In the genomic region with DNA sequence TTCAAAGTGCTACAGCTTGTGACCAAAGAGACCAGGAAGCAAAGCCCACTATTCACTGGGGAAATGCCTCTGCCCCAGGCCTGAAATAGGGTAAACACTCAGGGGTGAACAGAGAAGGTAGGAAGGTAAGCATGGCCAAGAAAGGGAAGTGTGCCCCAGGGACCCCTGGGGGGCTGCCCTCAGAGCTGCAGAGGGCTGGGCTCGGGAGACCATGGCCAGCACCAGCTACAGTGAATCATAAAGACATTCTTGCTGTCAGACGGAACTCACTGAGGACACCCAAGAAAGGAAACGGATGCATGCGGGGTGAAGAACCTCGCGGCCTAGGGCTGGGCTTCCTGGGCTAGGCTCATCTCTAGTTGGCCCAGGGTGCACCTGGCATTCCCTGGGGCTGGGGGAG, we compare ENCODE assay signal across 12 cellular contexts. TPM values are rescaled to one million over a fixed set of nuclear protein-coding genes. Genes with fewer than 3 reads are reported as not detected.
A peak's percentile ranks its signal among the peaks of the same experiment; 100 is the strongest.
DNase-seq lines count a peak whose midpoint lies in the region; ATAC-seq, FAIRE-seq and TF ChIP-seq lines count a peak whose summit lies in the region.
"Had no signal": no experiment of that assay in that cellular context is flagged by ENCODE, and none has a peak within 500 bp of the region (broad histone marks: within the 10 kb centered on the region; RNA-seq: fewer than 3 reads in every experiment).

No MANE protein-coding gene starts in this region.

- H3K9me3 Mint-ChIP-seq in stimulated activated effector memory CD8-positive, alpha-beta T cell treated with anti-CD3 and anti-CD28 coated beads, Interleukin-12 subunit alpha, Interleukin-12 subunit beta, amount 100 ng/mL, for 72 hours = no peaks in the 10 kb centered on the region

- no TSS peak for BruUV-seq in HepG2 (replicated peaks; lab: Mats Ljungman, UMichigan)

- DNase-seq in HCEC 1CT (peak; percentile 17), HepG2 (ENCODE audit: low spot score) (no peak), NCI-H2227 treated with DMSO at 0.1 percent for 48 hours (lab: John Stamatoyannopoulos, UW) (no peak), MG63 (no peak), SIG-M5 treated with dmso at 0.1 percent for 504 hours (lab: John Stamatoyannopoulos, UW; ENCODE audit: unreplicated experiment) (no peak)
- peak in 1 of 2 donors; percentile 59 for DNase-seq in stimulated activated effector memory CD8-positive, alpha-beta T cell treated with anti-CD3 and anti-CD28 coated beads, Interleukin-12 subunit alpha, Interleukin-12 subunit beta, amount 100 ng/mL, for 72 hours (ENCODE audit: low spot score in 2 of 2)
- DNase-seq: effector CD8-positive, alpha-beta T cell; kidney glomerular epithelial cell; NCI-H1417 treated with DMSO at 0.1 percent for 48 hours; RPMI8226 had no signal

- TF ChIP-seq RAD21 in HepG2 (CRISPR knock-in tag; IDR thresholded peaks at IDR 0.05) = no peak

- H3K27ac ChIP-seq in adipose tissue (ENCODE audit: low read depth, low read length) = peak overlapping the region; percentile 35
- H3K27ac ChIP-seq in HepG2 (ENCODE audit: extremely low read length, insufficient read depth, low read length) = no peak overlapping the region

- H3K4me3 Mint-ChIP-seq in stimulated activated effector memory CD8-positive, alpha-beta T cell treated with anti-CD3 and anti-CD28 coated beads, Interleukin-12 subunit alpha, Interleukin-12 subunit beta, amount 100 ng/mL, for 72 hours = peak overlapping the region; percentile 13

- CTCF ChIA-PET in HepG2 (lab: Yijun Ruan, JAX; ENCODE audit: low intra/inter-chr PET ratio, low total read pairs) = no interaction called here

- H3K4me3 ChIP-seq in HepG2 (replicated peaks in 1 of 3; ENCODE audit: insufficient read depth in 1 of 3, low read depth in 2 of 3, low read length in 3 of 3) (no peak overlapping the region), MG63 (no peak overlapping the region)

- FAIRE-seq in HepG2 (lab: Jason Lieb, UNC) = no peak
- FAIRE-seq: G401.6 had no signal

- H3K9ac ChIP-seq in HepG2 (ENCODE audit: insufficient read depth, low read depth, low read length) = no peak overlapping the region

- TF ChIP-seq POLR2A in HepG2 (IDR thresholded peaks at IDR 0.05; ENCODE audit: insufficient read depth in 1 of 2, low read depth in 2 of 2, low read length in 2 of 2) = no peak

- no peak overlapping the region for H3K4me2 ChIP-seq in HepG2 (ENCODE audit: low read depth, low read length)

- H3K36me3 Mint-ChIP-seq in stimulated activated effector memory CD8-positive, alpha-beta T cell treated with anti-CD3 and anti-CD28 coated beads, Interleukin-12 subunit alpha, Interleukin-12 subunit beta, amount 100 ng/mL, for 72 hours = peaks cover 95% of the 10 kb centered on the region

- intact Hi-C loops in HepG2 (cut with micrococcal nuclease; ENCODE audit: unreplicated experiment) = no loop called here

- H2AFZ ChIP-seq in HepG2 (ENCODE audit: low read length) = no peak overlapping the region

- TF ChIP-seq CTCF in HepG2 (CRISPR knock-in tag; IDR thresholded peaks at IDR 0.05) = no peak

- no peak for ATAC-seq in HepG2
- ATAC-seq in stimulated activated effector memory CD8-positive, alpha-beta T cell treated with anti-CD3 and anti-CD28 coated beads, Interleukin-12 subunit alpha, Interleukin-12 subunit beta, amount 100 ng/mL, for 72 hours = peak; percentile 1

- WGBS in adipose tissue, 3 donors = 61 to 83% (median 62%) methylated on average over 6 of the region's 6 CpGs
- WGBS in HepG2 (ENCODE audit: low lambda C conversion rate) = 100% methylated on average over 6 of the region's 6 CpGs

- H3K27ac Mint-ChIP-seq in stimulated activated effector memory CD8-positive, alpha-beta T cell treated with anti-CD3 and anti-CD28 coated beads, Interleukin-12 subunit alpha, Interleukin-12 subunit beta, amount 100 ng/mL, for 72 hours = peak overlapping the region; percentile 82

- H3K9me3 ChIP-seq in HepG2 (ENCODE audit: low read length) = no peaks in the 10 kb centered on the region
- H3K9me3 ChIP-seq in MG63 = no peaks in the 10 kb centered on the region

- in situ Hi-C loops in HepG2 (cut with HindIII; ENCODE audit: extremely low pct_ligation_motif_present, low pct_unique_long_range_greater_than_20kb) = no loop called here

- no peak for TF ChIP-seq EP300 in HepG2 (IDR thresholded peaks at IDR 0.05; ENCODE audit: low read depth in 2 of 2, low read length in 2 of 2)
- TF ChIP-seq EP300 in HepG2 (CRISPR knock-in tag; IDR thresholded peaks at IDR 0.05; ENCODE audit: borderline replicate concordance) = no peak

- POLR2A ChIA-PET in HepG2 (lab: Yijun Ruan, JAX) = no interaction called here

- no peaks in the 10 kb centered on the region for H3K79me2 ChIP-seq in HepG2 (ENCODE audit: insufficient read depth, low read length)

- H3K36me3 ChIP-seq in HepG2 (replicated peaks in 1 of 2; ENCODE audit: control insufficient read depth in 1 of 2, insufficient read depth in 2 of 2, low read length in 2 of 2) = peaks cover 14 to 25% of the 10 kb centered on the region in 2 experiments
- H3K36me3 ChIP-seq in MG63 = peaks cover 2% of the 10 kb centered on the region; the same call in 1 of the 2 replicates

- H3K4me1 ChIP-seq in HepG2 (ENCODE audit: insufficient read depth, low read length) = peaks cover 38% of the 10 kb centered on the region

- H3K27me3 ChIP-seq in HepG2 (ENCODE audit: control insufficient read depth in 1 of 2, insufficient read depth in 2 of 2, low read length in 2 of 2) = no peaks in the 10 kb centered on the region
- H3K27me3 ChIP-seq in MG63 = no peaks in the 10 kb centered on the region

- peaks cover 77% of the 10 kb centered on the region for H3K4me1 Mint-ChIP-seq in stimulated activated effector memory CD8-positive, alpha-beta T cell treated with anti-CD3 and anti-CD28 coated beads, Interleukin-12 subunit alpha, Interleukin-12 subunit beta, amount 100 ng/mL, for 72 hours

- H4K20me1 ChIP-seq in HepG2 (ENCODE audit: insufficient read depth, low read length) = no peaks in the 10 kb centered on the region

RNA-seq across cellular contexts. Expression of a gene that starts 9.6 kb away (rescaled TPM):
- 10 to 100 TPM in 2 of 3 donors, 1 to 10 TPM in 1; 1.6 to 23.3 (median 19.7) TPM for polyA plus RNA-seq in adipose tissue
- 0.31 TPM in 1 of 2 replicates, not detected in the other for total RNA-seq in HepG2 (2016; rRNA removed; fragmentation: Illumina TruSeq; extraction: Trizol)
- total RNA-seq in HepG2 (2016; cell fraction: cytosol; rRNA removed; fragmentation: Illumina TruSeq; extraction: Trizol; ENCODE audit: low read depth) = not detected in 2 replicates
- total RNA-seq in HepG2 (2016; cell fraction: insoluble cytoplasmic fraction; rRNA removed; fragmentation: Illumina TruSeq; extraction: Trizol) = 0.12 and 0.26 TPM in 2 replicates
- 0.06 and 0.07 TPM in 2 replicates for total RNA-seq in HepG2 (2016; cell fraction: membrane; rRNA removed; fragmentation: Illumina TruSeq; extraction: Trizol)
- not detected in 2 replicates for total RNA-seq in HepG2 (2016; cell fraction: nucleus; rRNA removed; fragmentation: Illumina TruSeq; extraction: Trizol)
- polyA plus RNA-seq in HepG2 (2011; rRNA removed) = 0.04 and 0.10 TPM in 2 replicates
- 0.09 and 0.12 TPM in 2 replicates for polyA plus RNA-seq in HepG2 (2011; cell fraction: cytosol; rRNA removed)
- 1.1 and 1.2 TPM in 2 replicates for polyA plus RNA-seq in HepG2 (2011; cell fraction: nucleus; rRNA removed)
- polyA plus RNA-seq in HepG2 (2012) = 0.23 and 0.39 TPM in 2 replicates
- polyA plus RNA-seq in HepG2 (2016; cell fraction: cytosol; fragmentation: Illumina TruSeq; extraction: Trizol; ENCODE audit: low read depth) = not detected in 2 replicates
- polyA plus RNA-seq in HepG2 (2016; cell fraction: insoluble cytoplasmic fraction; fragmentation: Illumina TruSeq; extraction: Trizol; ENCODE audit: low read depth) = 0.08 TPM in 1 of 2 replicates, not detected in the other
- polyA plus RNA-seq in HepG2 (2016; cell fraction: membrane; fragmentation: Illumina TruSeq; extraction: Trizol; ENCODE audit: low read depth) = 0.06 and 0.09 TPM in 2 replicates
- 0.84 TPM in 1 of 2 replicates, not detected in the other for polyA plus RNA-seq in HepG2 (2016; cell fraction: nucleus; fragmentation: Illumina TruSeq; extraction: Trizol; ENCODE audit: insufficient read depth, low read depth)
- 0.12 and 0.56 TPM in 2 replicates for polyA minus RNA-seq in HepG2 (2011; rRNA and poly(A)+ RNA removed; ENCODE audit: low replicate concordance)
- not detected in 2 replicates for polyA minus RNA-seq in HepG2 (2011; cell fraction: cytosol; rRNA and poly(A)+ RNA removed)
- 0.12 and 0.13 TPM in 2 replicates for polyA minus RNA-seq in HepG2 (2011; cell fraction: nucleus; rRNA and poly(A)+ RNA removed)
- 0.89 and 1.1 TPM in 2 replicates for total RNA-seq in MG63 (2014; rRNA removed; shearing (Covaris generic); ENCODE audit: low replicate concordance)

RNA-seq across cellular contexts. Expression of a gene that starts 22.7 kb away (rescaled TPM):
- 10 to 100 TPM; 30.9 to 40.7 (median 38.7) TPM for polyA plus RNA-seq in adipose tissue
- 28.2 and 28.5 TPM in 2 replicates for total RNA-seq in HepG2 (2016; rRNA removed; fragmentation: Illumina TruSeq; extraction: Trizol)
- 14.6 and 20.0 TPM in 2 replicates for total RNA-seq in HepG2 (2016; cell fraction: cytosol; rRNA removed; fragmentation: Illumina TruSeq; extraction: Trizol; ENCODE audit: low read depth)
- 30.5 and 31.5 TPM in 2 replicates for total RNA-seq in HepG2 (2016; cell fraction: insoluble cytoplasmic fraction; rRNA removed; fragmentation: Illumina TruSeq; extraction: Trizol)
- 29.3 and 32.1 TPM in 2 replicates for total RNA-seq in HepG2 (2016; cell fraction: membrane; rRNA removed; fragmentation: Illumina TruSeq; extraction: Trizol)
- total RNA-seq in HepG2 (2016; cell fraction: nucleus; rRNA removed; fragmentation: Illumina TruSeq; extraction: Trizol) = 13.5 and 15.0 TPM in 2 replicates
- 23.7 and 30.7 TPM in 2 replicates for polyA plus RNA-seq in HepG2 (2011; rRNA removed)
- polyA plus RNA-seq in HepG2 (2011; cell fraction: cytosol; rRNA removed) = 28.7 and 32.0 TPM in 2 replicates
- 12.2 and 17.3 TPM in 2 replicates for polyA plus RNA-seq in HepG2 (2011; cell fraction: nucleus; rRNA removed)
- polyA plus RNA-seq in HepG2 (2012) = 7.1 and 10.8 TPM in 2 replicates
- 21.4 and 25.7 TPM in 2 replicates for polyA plus RNA-seq in HepG2 (2016; cell fraction: cytosol; fragmentation: Illumina TruSeq; extraction: Trizol; ENCODE audit: low read depth)
- 30.2 and 32.2 TPM in 2 replicates for polyA plus RNA-seq in HepG2 (2016; cell fraction: insoluble cytoplasmic fraction; fragmentation: Illumina TruSeq; extraction: Trizol; ENCODE audit: low read depth)
- 25.8 and 29.0 TPM in 2 replicates for polyA plus RNA-seq in HepG2 (2016; cell fraction: membrane; fragmentation: Illumina TruSeq; extraction: Trizol; ENCODE audit: low read depth)
- 19.9 and 28.4 TPM in 2 replicates for polyA plus RNA-seq in HepG2 (2016; cell fraction: nucleus; fragmentation: Illumina TruSeq; extraction: Trizol; ENCODE audit: insufficient read depth, low read depth)
- 18.1 and 38.8 TPM in 2 replicates for polyA minus RNA-seq in HepG2 (2011; rRNA and poly(A)+ RNA removed; ENCODE audit: low replicate concordance)
- polyA minus RNA-seq in HepG2 (2011; cell fraction: cytosol; rRNA and poly(A)+ RNA removed) = 2.6 and 5.9 TPM in 2 replicates
- polyA minus RNA-seq in HepG2 (2011; cell fraction: nucleus; rRNA and poly(A)+ RNA removed) = 1.7 TPM in 1 of 2 replicates, not detected in the other
- 36.6 and 51.8 TPM in 2 replicates for total RNA-seq in MG63 (2014; rRNA removed; shearing (Covaris generic); ENCODE audit: low replicate concordance)

RNA-seq across cellular contexts. Expression of a gene that starts 34.6 kb away (rescaled TPM):
- 10 to 100 TPM; 15.4 to 34.0 (median 31.1) TPM for polyA plus RNA-seq in adipose tissue
- 14.5 and 25.3 TPM in 2 replicates for total RNA-seq in HepG2 (2016; rRNA removed; fragmentation: Illumina TruSeq; extraction: Trizol)
- total RNA-seq in HepG2 (2016; cell fraction: cytosol; rRNA removed; fragmentation: Illumina TruSeq; extraction: Trizol; ENCODE audit: low read depth) = 12.1 and 14.2 TPM in 2 replicates
- total RNA-seq in HepG2 (2016; cell fraction: insoluble cytoplasmic fraction; rRNA removed; fragmentation: Illumina TruSeq; extraction: Trizol) = 12.8 and 22.5 TPM in 2 replicates
- total RNA-seq in HepG2 (2016; cell fraction: membrane; rRNA removed; fragmentation: Illumina TruSeq; extraction: Trizol) = 10.3 and 14.0 TPM in 2 replicates
- 16.5 and 22.6 TPM in 2 replicates for total RNA-seq in HepG2 (2016; cell fraction: nucleus; rRNA removed; fragmentation: Illumina TruSeq; extraction: Trizol)
- 42.8 and 49.5 TPM in 2 replicates for polyA plus RNA-seq in HepG2 (2011; rRNA removed)
- polyA plus RNA-seq in HepG2 (2011; cell fraction: cytosol; rRNA removed) = 18.9 and 24.7 TPM in 2 replicates
- 184 and 197 TPM in 2 replicates for polyA plus RNA-seq in HepG2 (2011; cell fraction: nucleus; rRNA removed)
- 22.1 and 23.1 TPM in 2 replicates for polyA plus RNA-seq in HepG2 (2012)
- 2.9 and 3.9 TPM in 2 replicates for polyA plus RNA-seq in HepG2 (2016; cell fraction: cytosol; fragmentation: Illumina TruSeq; extraction: Trizol; ENCODE audit: low read depth)
- 12.2 and 15.0 TPM in 2 replicates for polyA plus RNA-seq in HepG2 (2016; cell fraction: insoluble cytoplasmic fraction; fragmentation: Illumina TruSeq; extraction: Trizol; ENCODE audit: low read depth)
- polyA plus RNA-seq in HepG2 (2016; cell fraction: membrane; fragmentation: Illumina TruSeq; extraction: Trizol; ENCODE audit: low read depth) = 3.9 and 4.7 TPM in 2 replicates
- 54.3 and 66.6 TPM in 2 replicates for polyA plus RNA-seq in HepG2 (2016; cell fraction: nucleus; fragmentation: Illumina TruSeq; extraction: Trizol; ENCODE audit: insufficient read depth, low read depth)
- polyA minus RNA-seq in HepG2 (2011; rRNA and poly(A)+ RNA removed; ENCODE audit: low replicate concordance) = 82.1 and 106 TPM in 2 replicates
- polyA minus RNA-seq in HepG2 (2011; cell fraction: cytosol; rRNA and poly(A)+ RNA removed) = 15.1 and 19.0 TPM in 2 replicates
- 33.1 and 46.4 TPM in 2 replicates for polyA minus RNA-seq in HepG2 (2011; cell fraction: nucleus; rRNA and poly(A)+ RNA removed)
- total RNA-seq in MG63 (2014; rRNA removed; shearing (Covaris generic); ENCODE audit: low replicate concordance) = 14.2 and 18.4 TPM in 2 replicates

RNA-seq across cellular contexts. Expression of a gene that starts 39.4 kb away (rescaled TPM):
- polyA plus RNA-seq in adipose tissue = 1 to 10 TPM; 1.6 to 8.7 (median 3.9) TPM
- not detected in 2 replicates for total RNA-seq in HepG2 (2016; rRNA removed; fragmentation: Illumina TruSeq; extraction: Trizol)
- not detected in 2 replicates for total RNA-seq in HepG2 (2016; cell fraction: cytosol; rRNA removed; fragmentation: Illumina TruSeq; extraction: Trizol; ENCODE audit: low read depth)
- not detected in 2 replicates for total RNA-seq in HepG2 (2016; cell fraction: insoluble cytoplasmic fraction; rRNA removed; fragmentation: Illumina TruSeq; extraction: Trizol)
- total RNA-seq in HepG2 (2016; cell fraction: membrane; rRNA removed; fragmentation: Illumina TruSeq; extraction: Trizol) = not detected in 2 replicates
- total RNA-seq in HepG2 (2016; cell fraction: nucleus; rRNA removed; fragmentation: Illumina TruSeq; extraction: Trizol) = not detected in 2 replicates
- polyA plus RNA-seq in HepG2 (2011; rRNA removed) = 0.01 TPM in 1 of 2 replicates, not detected in the other
- polyA plus RNA-seq in HepG2 (2011; cell fraction: cytosol; rRNA removed) = not detected in 2 replicates
- polyA plus RNA-seq in HepG2 (2011; cell fraction: nucleus; rRNA removed) = not detected in 2 replicates
- not detected in 2 replicates for polyA plus RNA-seq in HepG2 (2012)
- not detected in 2 replicates for polyA plus RNA-seq in HepG2 (2016; cell fraction: cytosol; fragmentation: Illumina TruSeq; extraction: Trizol; ENCODE audit: low read depth)
- polyA plus RNA-seq in HepG2 (2016; cell fraction: insoluble cytoplasmic fraction; fragmentation: Illumina TruSeq; extraction: Trizol; ENCODE audit: low read depth) = not detected in 2 replicates
- 0.05 TPM in 1 of 2 replicates, not detected in the other for polyA plus RNA-seq in HepG2 (2016; cell fraction: membrane; fragmentation: Illumina TruSeq; extraction: Trizol; ENCODE audit: low read depth)
- not detected in 2 replicates for polyA plus RNA-seq in HepG2 (2016; cell fraction: nucleus; fragmentation: Illumina TruSeq; extraction: Trizol; ENCODE audit: insufficient read depth, low read depth)
- 0.08 TPM in 1 of 2 replicates, not detected in the other for polyA minus RNA-seq in HepG2 (2011; rRNA and poly(A)+ RNA removed; ENCODE audit: low replicate concordance)
- not detected in 2 replicates for polyA minus RNA-seq in HepG2 (2011; cell fraction: cytosol; rRNA and poly(A)+ RNA removed)
- not detected in 2 replicates for polyA minus RNA-seq in HepG2 (2011; cell fraction: nucleus; rRNA and poly(A)+ RNA removed)
- 4.9 and 8.9 TPM in 2 replicates for total RNA-seq in MG63 (2014; rRNA removed; shearing (Covaris generic); ENCODE audit: low replicate concordance)
